Comparison of ENCODE assay signal across 8 cellular contexts in genomic region chr17:43846221-43846712, GRCh38. TPM values are rescaled to one million over a fixed set of nuclear protein-coding genes. Genes with fewer than 3 reads are reported as not detected.
DNase-seq lines count a peak whose midpoint lies in the region; ATAC-seq, FAIRE-seq and TF ChIP-seq lines count a peak whose summit lies in the region.

No MANE protein-coding gene starts in this region.

- no peaks in the 10 kb centered on the region for H3K27me3 ChIP-seq in body of pancreas
- H3K27me3 ChIP-seq in iPS DF 6.9 (ENCODE audit: control insufficient read depth, insufficient read depth, low read length): no peaks in the 10 kb centered on the region
- H3K27me3 ChIP-seq in spleen (replicated peaks in 1 of 7): peaks cover 0 to 24% (median 0%) of the 10 kb centered on the region in 7 donors

- H3K4me3 ChIP-seq in body of pancreas (no peak overlapping the region), iPS DF 6.9 (ENCODE audit: low read length) (no peak overlapping the region), spleen (no peak overlapping the region)

- WGBS in body of pancreas, 2 donors: 7% methylated on average over 13 of the region's 13 CpGs
- no CpG with 5 or more reads among the region's 13 CpGs for WGBS in iPS DF 6.9 (ENCODE audit: insufficient coverage, insufficient read length)
- WGBS in spleen, 5 donors: 11 to 17% (median 16%) methylated on average over 13 of the region's 13 CpGs

- peak; percentile 29 for DNase-seq in NK-92 treated with Interleukin-12 subunit alpha and Interleukin-12 subunit beta, amount 100 ng/mL, for 24 hours (lab: John Stamatoyannopoulos, UW)
- DNase-seq in NK-92 (lab: John Stamatoyannopoulos, UW; ENCODE audit: unreplicated experiment) (no peak), NCI-H1930 (lab: John Stamatoyannopoulos, UW) (peak; percentile 43 to 74), body of pancreas (peak; percentile 84 to 89 (median 86)), iPS DF 6.9 (ENCODE audit: low read depth, low spot score) (peak; percentile 82), spleen (peak; percentile 93)

- no peak for TF ChIP-seq POLR2A in body of pancreas (IDR thresholded peaks at IDR 0.05)
- no peak for TF ChIP-seq POLR2A in spleen (IDR thresholded peaks at IDR 0.05)

- no peaks in the 10 kb centered on the region for H3K36me3 ChIP-seq in body of pancreas (replicated peaks in 1 of 2; ENCODE audit: insufficient read depth in 1 of 2, low read depth in 2 of 2)
- no peaks in the 10 kb centered on the region for H3K36me3 ChIP-seq in iPS DF 6.9 (ENCODE audit: control insufficient read depth, insufficient read depth, low read length)
- no peaks in the 10 kb centered on the region for H3K36me3 ChIP-seq in spleen

- peak; percentile 89 for ATAC-seq in body of pancreas
- ATAC-seq in GM19328 (IDR thresholded peaks at IDR 0.05; ENCODE audit: unreplicated experiment): no peak

- H3K4me1 ChIP-seq in body of pancreas (peaks cover 21% of the 10 kb centered on the region), iPS DF 6.9 (ENCODE audit: control insufficient read depth, insufficient read depth, low read length) (peaks cover 4% of the 10 kb centered on the region; the same call in 1 of the 2 replicates), spleen (peaks cover 0 to 20% (median 12%) of the 10 kb centered on the region in 6 donors)

- H3K9me3 ChIP-seq in body of pancreas (no peaks in the 10 kb centered on the region), iPS DF 6.9 (ENCODE audit: control insufficient read depth, insufficient read depth, low read length) (no peaks in the 10 kb centered on the region), spleen (no peaks in the 10 kb centered on the region)

- intact Hi-C loops in body of pancreas (cut with DNase I) (no loop called here), spleen (cut with DNase I; ENCODE audit: low total_unique reads) (loop anchor here (10.0 kb wide), 1 partner anchor 151 kb away; no protein-coding TSS in a partner anchor)

- peak; percentile 91 to 99 (median 93) for TF ChIP-seq CTCF in body of pancreas (IDR thresholded peaks at IDR 0.05)
- TF ChIP-seq CTCF in spleen (IDR thresholded peaks at IDR 0.05 in 8 of 11, conservative IDR thresholded peaks at IDR 0.05 in 3 of 11): peak; percentile 84 to 97 (median 95)

- peak; percentile 9 for FAIRE-seq in TTC549 (lab: Jason Lieb, UNC)

- H3K27ac ChIP-seq in body of pancreas (peak overlapping the region in 3 of 4 donors; percentile 35 to 61 (median 52)), iPS DF 6.9 (ENCODE audit: low read length) (no peak overlapping the region), spleen (no peak overlapping the region)

RNA-seq across cellular contexts. Expression of gene CD300LG, which starts 0.7 kb away (rescaled TPM):
- 10 to 100 TPM in 1 of 2 donors, 1 to 10 TPM in 1; 1.8 to 15.5 TPM for total RNA-seq in body of pancreas
- total RNA-seq in spleen: 1 to 10 TPM in 6 of 7 donors, under 1 TPM in 1; 0.77 to 5.3 (median 3.6) TPM
- 1 to 10 TPM in 1 of 3 donors, under 1 TPM in 2; 0.33 to 1.7 (median 0.73) TPM for polyA plus RNA-seq in spleen

RNA-seq across cellular contexts. Expression of gene MPP3, which starts 13.3 kb away (rescaled TPM):
- total RNA-seq in body of pancreas: 10 to 100 TPM; 20.2 to 22.4 TPM
- total RNA-seq in spleen: 10 to 100 TPM in 2 of 7 donors, 1 to 10 TPM in 5; 3.3 to 23.9 (median 9.7) TPM
- polyA plus RNA-seq in spleen: 1 to 10 TPM; 1.9 to 7.1 (median 5.7) TPM

Comparison
In these comparisons a context has a peak if more than half of its experiments do, and no peak if none do; other contexts are left out.
1. H3K27ac ChIP-seq: peak in body of pancreas (3 of 4); none in iPS DF 6.9 (single experiment) and spleen (0 of 8).